9 cellular contexts compared by ENCODE assay signal in genomic region chr5:158751961-158752655, GRCh38.
DNase-seq lines count a peak whose midpoint lies in the region; ATAC-seq and TF ChIP-seq lines count a peak whose summit lies in the region.
"Had no signal": no experiment of that assay in that cellular context is flagged by ENCODE, and none has a peak within 500 bp of the region (broad histone marks: within the 10 kb centered on the region; RNA-seq: fewer than 3 reads in every experiment).

No MANE protein-coding gene starts in this region.

- H3K27me3 ChIP-seq in BLaER1 treated with 17β-estradiol and CSF1 and Interleukin-3, amounts not matched to agents 10 nM and 100 nM: no peaks in the 10 kb centered on the region
- H3K27me3 ChIP-seq in Loucy (ENCODE audit: insufficient read depth, low read length, poor library complexity, severe bottlenecking): no peaks in the 10 kb centered on the region

- no peak for DNase-seq in iPS-NIHi7 (ENCODE audit: extremely low spot score)
- no peak for DNase-seq in NCI-H748 (lab: John Stamatoyannopoulos, UW; ENCODE audit: unreplicated experiment)
- no peak for DNase-seq in NCI-H446 (lab: John Stamatoyannopoulos, UW)
- no peak for DNase-seq in midbrain (lab: John Stamatoyannopoulos, UW)
- DNase-seq: activated naive CD8-positive, alpha-beta T cell treated with anti-CD3 and anti-CD28 coated beads, Interleukin-2, amount 10 ng/mL, durations not matched to agents 7 days and 5 days had no signal

- no peaks in the 10 kb centered on the region for H3K9me3 ChIP-seq in BLaER1 treated with 17β-estradiol and CSF1 and Interleukin-3, amounts not matched to agents 10 nM and 100 nM (replicated peaks in 1 of 11)
- no peaks in the 10 kb centered on the region for H3K9me3 ChIP-seq in Loucy (ENCODE audit: insufficient read depth, low read depth, low read length)

- peaks cover 14% of the 10 kb centered on the region; the same call in 1 of the 2 replicates for H3F3A ChIP-seq in Loucy (ENCODE audit: low read depth)

- no peak overlapping the region for H2AFZ ChIP-seq in Loucy (ENCODE audit: low read length)

- H3K4me2 ChIP-seq in BLaER1 treated with 17β-estradiol and CSF1 and Interleukin-3, amounts not matched to agents 10 nM and 100 nM: peak overlapping the region; percentile 58 to 83 (median 80)
- H3K4me2 ChIP-seq in Loucy (ENCODE audit: low read depth, low read length, poor library complexity, severe bottlenecking): peak overlapping the region; percentile 91

- H4K20me1 ChIP-seq in BLaER1 treated with 17β-estradiol and CSF1 and Interleukin-3, amounts not matched to agents 10 nM and 100 nM: peaks cover 0 to 5% (median 0%) of the 10 kb centered on the region in 11 experiments; a peak in 2 of 22 replicates
- H4K20me1 ChIP-seq in Loucy (ENCODE audit: insufficient read depth, low read length, poor library complexity, severe bottlenecking): no peaks in the 10 kb centered on the region

- peak; percentile 60 for ATAC-seq in GM19324 (IDR thresholded peaks at IDR 0.05; ENCODE audit: low FRiP score, unreplicated experiment)
- peak; percentile 86 for ATAC-seq in HG02852 (IDR thresholded peaks at IDR 0.05; ENCODE audit: unreplicated experiment)

- peak overlapping the region; percentile 11 to 74 (median 63); a peak in 21 of 22 replicates for H3K9ac ChIP-seq in BLaER1 treated with 17β-estradiol and CSF1 and Interleukin-3, amounts not matched to agents 10 nM and 100 nM
- H3K9ac ChIP-seq in Loucy (ENCODE audit: low read depth, low read length, poor library complexity, severe bottlenecking): peak overlapping the region; percentile 79

- no peaks in the 10 kb centered on the region for H3K9me2 ChIP-seq in Loucy (replicated peaks; ENCODE audit: low read depth, low read length)

- H3K4me1 ChIP-seq in BLaER1 treated with 17β-estradiol and CSF1 and Interleukin-3, amounts not matched to agents 10 nM and 100 nM: peaks cover 62 to 100% (median 96%) of the 10 kb centered on the region in 10 experiments
- peaks cover 74% of the 10 kb centered on the region for H3K4me1 ChIP-seq in Loucy (ENCODE audit: insufficient read depth, low read length, poor library complexity, severe bottlenecking)

- peak overlapping the region; percentile 6 to 57 (median 36); a peak in 16 of 20 replicates for H3K4me3 ChIP-seq in BLaER1 treated with 17β-estradiol and CSF1 and Interleukin-3, amounts not matched to agents 10 nM and 100 nM
- peak overlapping the region; percentile 61 for H3K4me3 ChIP-seq in Loucy (ENCODE audit: low read length, poor library complexity, severe bottlenecking)

- peaks cover 0 to 66% (median 36%) of the 10 kb centered on the region in 11 experiments; a peak in 16 of 22 replicates for H3K36me3 ChIP-seq in BLaER1 treated with 17β-estradiol and CSF1 and Interleukin-3, amounts not matched to agents 10 nM and 100 nM
- H3K36me3 ChIP-seq in Loucy (ENCODE audit: insufficient read depth, low read length): no peaks in the 10 kb centered on the region

- peak overlapping the region; percentile 12 to 86 (median 80); a peak in 21 of 22 replicates for H3K27ac ChIP-seq in BLaER1 treated with 17β-estradiol and CSF1 and Interleukin-3, amounts not matched to agents 10 nM and 100 nM

- no peak for TF ChIP-seq CTCF in Loucy (conservative IDR thresholded peaks at IDR 0.05; ENCODE audit: low read length)

- peaks cover 3% of the 10 kb centered on the region; the same call in 1 of the 2 replicates for H3K79me2 ChIP-seq in Loucy (ENCODE audit: insufficient read depth, low read length)
